9 cellular contexts compared by ENCODE assay signal in the genomic region with DNA sequence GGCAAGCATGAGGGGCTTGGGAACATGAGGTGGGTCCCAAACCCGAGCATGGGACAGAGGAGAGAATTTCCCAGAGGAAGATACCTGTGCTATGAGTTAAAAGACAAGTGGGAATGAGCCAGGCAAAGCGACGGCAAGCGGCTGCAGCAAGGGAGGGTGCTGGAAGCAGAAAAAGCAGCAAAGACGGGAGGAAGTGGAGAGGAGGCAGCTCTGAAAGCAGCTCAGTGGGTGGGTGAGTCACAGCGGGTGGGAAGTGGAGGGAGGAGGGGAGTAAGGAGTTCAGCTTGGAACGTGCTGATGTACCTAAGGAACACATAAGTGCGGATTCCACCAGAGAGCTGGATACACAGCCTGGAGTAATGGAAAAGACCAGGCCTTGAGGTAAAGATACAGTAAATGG. TPM values are rescaled to one million over a fixed set of nuclear protein-coding genes. Genes with fewer than 3 reads are reported as not detected.
DNase-seq lines count a peak whose midpoint lies in the region; ATAC-seq and TF ChIP-seq lines count a peak whose summit lies in the region.
"Had no signal": no experiment of that assay in that cellular context is flagged by ENCODE, and none has a peak within 500 bp of the region (broad histone marks: within the 10 kb centered on the region; RNA-seq: fewer than 3 reads in every experiment).

No MANE protein-coding gene starts in this region.

- no peaks in the 10 kb centered on the region for H3F3A ChIP-seq in PC-3 (ENCODE audit: low read length, unreplicated experiment)

- H3K27ac ChIP-seq in CD8-positive, alpha-beta T cell (ENCODE audit: low read depth, low read length), result no peak overlapping the region
- no peak overlapping the region for H3K27ac ChIP-seq in PC-3 (ENCODE audit: low read length)
- H3K27ac ChIP-seq in colonic mucosa, result no peak overlapping the region

- no peaks in the 10 kb centered on the region for H3K9me2 ChIP-seq in PC-3 (replicated peaks; ENCODE audit: low read length)

- no peak overlapping the region for H3K4me3 ChIP-seq in CD8-positive, alpha-beta T cell (ENCODE audit: low read depth, low read length)
- H3K4me3 ChIP-seq in PC-3 (ENCODE audit: low read length), result no peak overlapping the region
- no peak overlapping the region for H3K4me3 ChIP-seq in epithelial cell of esophagus (ENCODE audit: low read length)
- no peak overlapping the region for H3K4me3 ChIP-seq in colonic mucosa

- no peaks in the 10 kb centered on the region for H3K9me3 ChIP-seq in CD8-positive, alpha-beta T cell (ENCODE audit: low read length)
- H3K9me3 ChIP-seq in PC-3 (ENCODE audit: low read length) (no peaks in the 10 kb centered on the region), colonic mucosa (no peaks in the 10 kb centered on the region)

- H4K20me1 ChIP-seq in PC-3 (ENCODE audit: low read length), result no peaks in the 10 kb centered on the region

- no peaks in the 10 kb centered on the region for H3K4me1 Mint-ChIP-seq in CD8-positive, alpha-beta T cell (ENCODE audit: low read depth)
- H3K4me1 Mint-ChIP-seq in activated CD4-positive, alpha-beta T cell treated with anti-CD3 and anti-CD28 coated beads, Interleukin-2, amount 10 ng/mL, durations not matched to agents 7 days and 5 days, result no peaks in the 10 kb centered on the region

- no peak for DNase-seq in CD8-positive, alpha-beta T cell
- DNase-seq in PC-3 (peak; percentile 39), epithelial cell of esophagus (ENCODE audit: low read depth) (peak; percentile 65), omental fat pad (ENCODE audit: low spot score) (no peak), NCI-H1417 (lab: John Stamatoyannopoulos, UW) (no peak), colonic mucosa (no peak)
- no peak for DNase-seq in activated CD4-positive, alpha-beta T cell treated with anti-CD3 and anti-CD28 coated beads, Interleukin-2, amount 10 ng/mL, durations not matched to agents 7 days and 5 days
- DNase-seq: DMS 273 treated with DMSO at 0.1 percent for 48 hours had no signal

- CTCF ChIA-PET in CD8-positive, alpha-beta T cell (lab: Charles Lee), result interaction anchor here (1.3 kb wide), 1 partner anchor 790 kb away, joined by 3 read pairs; no protein-coding TSS in a partner anchor
- CTCF ChIA-PET in PC-3 (lab: Charles Lee), result interaction anchor here (0.6 kb wide), 1 partner anchor 13 kb away, joined by 3 read pairs; no protein-coding TSS in a partner anchor
- CTCF ChIA-PET in activated CD4-positive, alpha-beta T cell treated with anti-CD3 and anti-CD28 coated beads, Interleukin-2, amount 10 ng/mL, durations not matched to agents 7 days and 5 days (lab: Charles Lee), result interaction anchor here (0.9 kb wide), 1 partner anchor 19 kb away, joined by 3 read pairs; no protein-coding TSS in a partner anchor

- H3K36me3 ChIP-seq in CD8-positive, alpha-beta T cell (ENCODE audit: insufficient read depth, low read length), result peaks cover 10% of the 10 kb centered on the region
- H3K36me3 ChIP-seq in PC-3 (ENCODE audit: low read depth, low read length), result peaks cover 50% of the 10 kb centered on the region
- H3K36me3 ChIP-seq in colonic mucosa, result no peaks in the 10 kb centered on the region

- H3K9ac ChIP-seq in PC-3 (ENCODE audit: low read length) (no peak overlapping the region), colonic mucosa (ENCODE audit: low read depth in 2 of 2, low read length in 2 of 2) (no peak overlapping the region)

- no peak for ATAC-seq in CD8-positive, alpha-beta T cell
- peak; percentile 96 for ATAC-seq in PC-3
- peak; percentile 73 for ATAC-seq in omental fat pad (ENCODE audit: low FRiP score)
- ATAC-seq in GM18868 (IDR thresholded peaks at IDR 0.05; ENCODE audit: unreplicated experiment), result no peak

- peaks cover 93% of the 10 kb centered on the region for H3K36me3 Mint-ChIP-seq in CD8-positive, alpha-beta T cell
- peaks cover 50% of the 10 kb centered on the region for H3K36me3 Mint-ChIP-seq in activated CD4-positive, alpha-beta T cell treated with anti-CD3 and anti-CD28 coated beads, Interleukin-2, amount 10 ng/mL, durations not matched to agents 7 days and 5 days (ENCODE audit: low read depth)

- no peak overlapping the region for H2AFZ ChIP-seq in PC-3 (ENCODE audit: low read length)

- H3K27me3 Mint-ChIP-seq in CD8-positive, alpha-beta T cell (ENCODE audit: low read depth), result no peaks in the 10 kb centered on the region
- no peaks in the 10 kb centered on the region for H3K27me3 Mint-ChIP-seq in activated CD4-positive, alpha-beta T cell treated with anti-CD3 and anti-CD28 coated beads, Interleukin-2, amount 10 ng/mL, durations not matched to agents 7 days and 5 days

- BruUV-seq in PC-3 (replicated peaks; lab: Mats Ljungman, UMichigan), result no TSS peak

- POLR2A ChIA-PET in CD8-positive, alpha-beta T cell (lab: Charles Lee), result no interaction called here
- POLR2A ChIA-PET in PC-3 (lab: Charles Lee; ENCODE audit: unreplicated experiment), result no interaction called here
- POLR2A ChIA-PET in activated CD4-positive, alpha-beta T cell treated with anti-CD3 and anti-CD28 coated beads, Interleukin-2, amount 10 ng/mL, durations not matched to agents 7 days and 5 days (lab: Charles Lee), result interaction anchor here (0.6 kb wide), 1 partner anchor 321 kb away, joined by 4 read pairs; no protein-coding TSS in a partner anchor

- H3K79me2 ChIP-seq in PC-3 (ENCODE audit: low read length), result no peaks in the 10 kb centered on the region

- no peaks in the 10 kb centered on the region for H3K4me1 ChIP-seq in CD8-positive, alpha-beta T cell (ENCODE audit: insufficient read depth, low read length)
- H3K4me1 ChIP-seq in PC-3 (ENCODE audit: insufficient read depth, low read length), result 0 out of 2 replicates have a peak, but pooled peaks cover 3% of the 10 kb centered on the region
- no peaks in the 10 kb centered on the region for H3K4me1 ChIP-seq in colonic mucosa

- intact Hi-C loops in CD8-positive, alpha-beta T cell (cut with DNase I, micrococcal nuclease), result loop anchor here in 1 of 2 experiments (10.0 kb wide), 1 partner anchor 673 kb away; no protein-coding TSS in a partner anchor
- intact Hi-C loops in PC-3 (cut with micrococcal nuclease) (no loop called here), colonic mucosa (cut with DNase I) (no loop called here)

- no peak overlapping the region for H3K4me3 Mint-ChIP-seq in CD8-positive, alpha-beta T cell
- H3K4me3 Mint-ChIP-seq in activated CD4-positive, alpha-beta T cell treated with anti-CD3 and anti-CD28 coated beads, Interleukin-2, amount 10 ng/mL, durations not matched to agents 7 days and 5 days, result no peak overlapping the region

- no peaks in the 10 kb centered on the region for H3K27me3 ChIP-seq in CD8-positive, alpha-beta T cell (ENCODE audit: insufficient read depth, low read length)
- H3K27me3 ChIP-seq in PC-3 (ENCODE audit: low read length), result no peaks in the 10 kb centered on the region
- no peaks in the 10 kb centered on the region for H3K27me3 ChIP-seq in colonic mucosa

- no peaks in the 10 kb centered on the region for H3K9me3 Mint-ChIP-seq in CD8-positive, alpha-beta T cell
- H3K9me3 Mint-ChIP-seq in activated CD4-positive, alpha-beta T cell treated with anti-CD3 and anti-CD28 coated beads, Interleukin-2, amount 10 ng/mL, durations not matched to agents 7 days and 5 days, result no peaks in the 10 kb centered on the region

- peak overlapping the region; percentile 7 for H3K27ac Mint-ChIP-seq in CD8-positive, alpha-beta T cell
- no peak overlapping the region for H3K27ac Mint-ChIP-seq in activated CD4-positive, alpha-beta T cell treated with anti-CD3 and anti-CD28 coated beads, Interleukin-2, amount 10 ng/mL, durations not matched to agents 7 days and 5 days

- no peak overlapping the region for H3K4me2 ChIP-seq in PC-3 (ENCODE audit: low read length)

- no peak for TF ChIP-seq CTCF in CD8-positive, alpha-beta T cell (IDR thresholded peaks at IDR 0.05)
- TF ChIP-seq CTCF in PC-3 (conservative IDR thresholded peaks at IDR 0.05; ENCODE audit: low read depth, low read length) (no peak), epithelial cell of esophagus (IDR thresholded peaks at IDR 0.05; ENCODE audit: insufficient read depth, low read depth, low read length, missing control alignments) (no peak), omental fat pad (IDR thresholded peaks at IDR 0.05) (no peak), colonic mucosa (IDR thresholded peaks at IDR 0.05) (no peak)

RNA-seq across cellular contexts. Expression of a gene that starts 41.4 kb away (rescaled TPM):
- total RNA-seq in CD8-positive, alpha-beta T cell, result 10 to 100 TPM; 15.7 to 17.0 TPM
- total RNA-seq in PC-3 (2014; rRNA removed), result 10.2 and 11.9 TPM in 2 replicates
- 10 to 100 TPM in 1 of 4 donors, 1 to 10 TPM in 3; 8.1 to 15.4 (median 8.8) TPM for total RNA-seq in omental fat pad
- total RNA-seq in colonic mucosa, result 1 to 10 TPM; 8.0 to 8.3 TPM
- total RNA-seq in activated CD4-positive, alpha-beta T cell treated with anti-CD3 and anti-CD28 coated beads, Interleukin-2, amount 10 ng/mL, durations not matched to agents 7 days and 5 days, result 10 to 100 TPM; 11.5 to 12.9 TPM

Comparison
In these comparisons a context has a peak if more than half of its experiments do, and no peak if none do; other contexts are left out.
1. ATAC-seq: peak in PC-3 (single experiment) and omental fat pad (single experiment); none in CD8-positive, alpha-beta T cell (single experiment) and GM18868 (single experiment).
2. DNase-seq: peak in PC-3 (single experiment) and epithelial cell of esophagus (single experiment); none in CD8-positive, alpha-beta T cell (0 of 7), omental fat pad (single experiment), NCI-H1417 (0 of 3), colonic mucosa (single experiment) and activated CD4-positive, alpha-beta T cell treated with anti-CD3 and anti-CD28 coated beads, Interleukin-2, amount 10 ng/mL, durations not matched to agents 7 days and 5 days (single experiment).